Comparison of ENCODE assay signal across 8 cellular contexts in the genomic region with DNA sequence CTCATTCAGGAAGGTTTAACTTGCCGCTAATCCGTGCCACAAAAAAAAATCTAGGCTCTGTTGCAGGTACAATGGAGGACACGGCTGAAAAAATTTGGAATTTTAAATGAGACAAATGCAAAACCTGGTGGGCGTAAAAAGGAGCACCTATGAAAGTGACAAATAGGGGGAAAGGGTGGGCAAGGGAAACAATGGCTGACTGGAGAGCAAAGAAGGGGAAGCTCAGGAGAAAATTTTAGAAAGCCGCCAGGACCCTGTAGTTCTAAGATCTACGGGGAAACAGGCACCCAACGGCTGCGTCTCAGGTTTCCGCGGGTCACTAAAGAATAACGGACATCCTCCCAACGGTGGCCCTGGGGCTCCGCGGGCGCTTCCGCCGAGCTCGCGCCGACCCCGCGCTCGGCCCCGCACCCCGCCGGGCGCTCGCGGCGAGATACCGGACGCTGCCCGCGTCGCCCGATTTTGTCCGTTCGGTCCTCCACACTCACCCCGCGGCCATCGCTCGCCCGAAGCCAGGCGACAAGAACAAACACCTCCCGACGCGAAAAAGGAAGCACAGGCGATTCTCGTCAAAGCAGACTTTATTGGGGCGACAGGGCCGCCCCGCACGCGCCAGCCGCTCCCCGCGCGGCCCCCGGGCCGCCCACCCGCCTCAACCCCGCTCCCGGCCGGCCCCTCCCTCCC. TPM values are rescaled to one million over a fixed set of nuclear protein-coding genes. Genes with fewer than 3 reads are reported as not detected.
DNase-seq lines count a peak whose midpoint lies in the region; ATAC-seq and TF ChIP-seq lines count a peak whose summit lies in the region.

No MANE protein-coding gene starts in this region.

- H3K9me3 Mint-ChIP-seq in mesothelial cell of epicardium = no peaks in the 10 kb centered on the region

- peak overlapping the region; percentile 90 for H3K27ac ChIP-seq in stomach smooth muscle (ENCODE audit: low read length)

- no peaks in the 10 kb centered on the region for H3K27me3 Mint-ChIP-seq in mesothelial cell of epicardium (ENCODE audit: low read depth)

- no peak for ATAC-seq in GM18519 (IDR thresholded peaks at IDR 0.05; ENCODE audit: low FRiP score, unreplicated experiment)

- DNase-seq in G401 (ENCODE audit: low spot score) (peak; percentile 59), HFF-Myc (ENCODE audit: extremely low read depth, low read depth) (no peak), NCI-H226 (peak; percentile 16), mesothelial cell of epicardium (ENCODE audit: low spot score in 2 of 2, unreplicated experiment in 2 of 2) (no peak)
- DNase-seq in activated CD4-positive, alpha-beta T cell treated with anti-CD3 and anti-CD28 coated beads for 48 hours = peak; percentile 73
- DNase-seq in effector CD4-positive, alpha-beta T cell = peak; percentile 23

- no peaks in the 10 kb centered on the region for H3K27me3 ChIP-seq in stomach smooth muscle (ENCODE audit: control insufficient read depth in 1 of 2, insufficient read depth in 2 of 2, low read length in 2 of 2)

- peaks cover 3% of the 10 kb centered on the region for H3K36me3 Mint-ChIP-seq in mesothelial cell of epicardium

- no peaks in the 10 kb centered on the region for H3K9me3 ChIP-seq in stomach smooth muscle (ENCODE audit: control insufficient read depth in 2 of 2, low read length in 2 of 2)

- TF ChIP-seq CTCF in HFF-Myc (IDR thresholded peaks at IDR 0.05; ENCODE audit: low read depth, low read length, missing control alignments) (no peak), mesothelial cell of epicardium (IDR thresholded peaks at IDR 0.05; ENCODE audit: unreplicated experiment) (no peak)

- peaks cover 0 to 4% of the 10 kb centered on the region in 2 donors for H3K36me3 ChIP-seq in stomach smooth muscle (ENCODE audit: control insufficient read depth in 2 of 2, insufficient read depth in 2 of 2, low read length in 2 of 2)

- peaks cover 23% of the 10 kb centered on the region for H3K4me1 ChIP-seq in stomach smooth muscle (ENCODE audit: control insufficient read depth, insufficient read depth, low read length)

- peak overlapping the region; percentile 98 for H3K27ac Mint-ChIP-seq in mesothelial cell of epicardium

- peaks cover 39% of the 10 kb centered on the region for H3K4me1 Mint-ChIP-seq in mesothelial cell of epicardium

- H3K9ac ChIP-seq in stomach smooth muscle (ENCODE audit: low read length in 2 of 2) = peak overlapping the region; percentile 84 to 95

- H3K4me3 ChIP-seq in HFF-Myc (replicated peaks; ENCODE audit: low read depth, low read length) = peak overlapping the region; percentile 68
- peak overlapping the region; percentile 61 to 90 for H3K4me3 ChIP-seq in stomach smooth muscle (ENCODE audit: low read length in 2 of 2)

- in situ Hi-C loops in G401 (cut with HindIII; ENCODE audit: low sequenced_read_pairs) = no loop called here

- peak overlapping the region; percentile 90 for H3K4me3 Mint-ChIP-seq in mesothelial cell of epicardium

RNA-seq across cellular contexts. Expression of gene YY1, which starts 1.1 kb away (rescaled TPM):
- total RNA-seq in G401 (2014; rRNA removed; shearing (Covaris generic)) = 60.4 and 70.4 TPM in 2 replicates
- total RNA-seq in mesothelial cell of epicardium = 89.0 to 94.5 TPM (median 91.9 TPM) in 3 replicates

Comparison
In these comparisons a context has a peak if more than half of its experiments do, and no peak if none do; other contexts are left out.
1. DNase-seq: peak in G401 (single experiment), NCI-H226 (single experiment), activated CD4-positive, alpha-beta T cell treated with anti-CD3 and anti-CD28 coated beads for 48 hours (single experiment) and effector CD4-positive, alpha-beta T cell (single experiment); none in HFF-Myc (single experiment) and mesothelial cell of epicardium (0 of 2).